Comparison of ENCODE assay signal across 16 cellular contexts in genomic region chr10:127278001-127278400, GRCh38.
DNase-seq lines count a peak whose midpoint lies in the region; ATAC-seq and TF ChIP-seq lines count a peak whose summit lies in the region.
"Had no signal": no experiment of that assay in that cellular context is flagged by ENCODE, and none has a peak within 500 bp of the region (broad histone marks: within the 10 kb centered on the region; RNA-seq: fewer than 3 reads in every experiment).

No MANE protein-coding gene starts in this region.

- H3K27me3 Mint-ChIP-seq in endothelial cell (ENCODE audit: unreplicated experiment): peaks cover 2% of the 10 kb centered on the region

- H3K27ac ChIP-seq in SJSA1: peak overlapping the region; percentile 60

- H3K4me3 ChIP-seq in SJSA1 (no peak overlapping the region), fibroblast of the aortic adventitia (ENCODE audit: low read depth, low read length) (no peak overlapping the region), skeletal muscle cell (ENCODE audit: low read depth, low read length) (no peak overlapping the region)

- no peaks in the 10 kb centered on the region for H3K27me3 ChIP-seq in SJSA1 (replicated peaks)

- peaks cover 24% of the 10 kb centered on the region for H3K4me1 ChIP-seq in SJSA1 (replicated peaks)

- no peak overlapping the region for H3K27ac Mint-ChIP-seq in endothelial cell (ENCODE audit: unreplicated experiment)
- H3K27ac Mint-ChIP-seq: natural killer cell had no signal

- H3K4me1 Mint-ChIP-seq in endothelial cell (ENCODE audit: unreplicated experiment): peaks cover 9% of the 10 kb centered on the region

- H3K36me3 ChIP-seq in SJSA1: peaks cover 3% of the 10 kb centered on the region

- no peak for ATAC-seq in GM21526 (IDR thresholded peaks at IDR 0.05; ENCODE audit: low FRiP score, unreplicated experiment)
- ATAC-seq in GM18873 (IDR thresholded peaks at IDR 0.05; ENCODE audit: low FRiP score, unreplicated experiment): no peak
- ATAC-seq: natural killer cell had no signal

- H3K4me3 Mint-ChIP-seq in endothelial cell (ENCODE audit: unreplicated experiment): no peak overlapping the region
- H3K4me3 Mint-ChIP-seq: natural killer cell had no signal

- no peaks in the 10 kb centered on the region for H3K9me3 ChIP-seq in SJSA1 (replicated peaks)

- TF ChIP-seq CTCF in fibroblast of the aortic adventitia (IDR thresholded peaks at IDR 0.05; ENCODE audit: insufficient read depth, low read length) (no peak), endothelial cell (IDR thresholded peaks at IDR 0.05; ENCODE audit: unreplicated experiment) (no peak)

- DNase-seq in DMS79 treated with DMSO at 0.1 percent for 48 hours (lab: John Stamatoyannopoulos, UW): peak; percentile 37
- DNase-seq in DMS79 (lab: John Stamatoyannopoulos, UW): no peak
- peak; percentile 49 to 78 for DNase-seq in SJSA1 (ENCODE audit: low read depth in 1 of 2, low spot score in 2 of 2)
- peak; percentile 33 for DNase-seq in fibroblast of the aortic adventitia (ENCODE audit: low read depth)
- DNase-seq in skeletal muscle cell (ENCODE audit: low read depth): peak; percentile 22
- no peak for DNase-seq in endothelial cell (ENCODE audit: low spot score)
- DNase-seq: activated gamma-delta T cell treated with Interleukin-2 at 50 U/mL for 16 hours, caudate nucleus, DND-41, HCEC 1CT, kidney, natural killer cell, NCI-H1436 treated with DMSO at 0.1 percent for 48 hours, trophoblast cell had no signal

- peaks cover 36% of the 10 kb centered on the region for H3K36me3 Mint-ChIP-seq in endothelial cell (ENCODE audit: low read depth, unreplicated experiment)
- H3K36me3 Mint-ChIP-seq: natural killer cell had no signal

- no peaks in the 10 kb centered on the region for H3K9me3 Mint-ChIP-seq in endothelial cell (ENCODE audit: unreplicated experiment)
- H3K9me3 Mint-ChIP-seq: natural killer cell had no signal

Comparison
In these comparisons a context has a peak if more than half of its experiments do, and no peak if none do; other contexts are left out.
1. DNase-seq: peak in DMS79 treated with DMSO at 0.1 percent for 48 hours (single experiment), SJSA1 (2 of 2), fibroblast of the aortic adventitia (single experiment) and skeletal muscle cell (single experiment); none in DMS79 (single experiment) and endothelial cell (single experiment).